19 cellular contexts compared by ENCODE assay signal in the genomic region with DNA sequence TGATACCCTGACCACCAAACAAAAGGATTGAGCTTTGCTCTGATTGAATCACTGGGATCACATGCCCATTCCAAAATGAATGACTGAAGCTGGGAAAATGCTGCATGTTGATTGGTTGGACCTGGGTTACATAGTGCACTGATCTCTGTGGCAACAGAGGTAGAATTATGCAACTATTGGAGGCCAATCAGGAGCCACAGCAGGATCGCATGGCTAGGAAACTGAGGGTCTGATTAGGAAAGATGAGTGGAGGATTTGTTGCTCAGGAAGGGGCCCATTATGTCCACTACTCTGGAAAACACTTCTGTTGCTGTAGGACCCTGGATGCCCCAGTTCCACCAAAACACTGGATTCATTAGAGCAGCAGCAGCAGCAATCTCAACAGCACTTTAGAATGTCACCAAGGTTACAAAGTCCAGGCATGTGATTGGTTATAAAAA. TPM values are rescaled to one million over a fixed set of nuclear protein-coding genes. Genes with fewer than 3 reads are reported as not detected.
DNase-seq lines count a peak whose midpoint lies in the region; TF ChIP-seq lines count a peak whose summit lies in the region.
"Had no signal": no experiment of that assay in that cellular context is flagged by ENCODE, and none has a peak within 500 bp of the region (broad histone marks: within the 10 kb centered on the region; RNA-seq: fewer than 3 reads in every experiment).

No MANE protein-coding gene starts in this region.

- no peak for TF ChIP-seq CTCF in prostate gland (IDR thresholded peaks at IDR 0.05)

- H3K36me3 ChIP-seq in prostate gland = no peaks in the 10 kb centered on the region
- H3K36me3 ChIP-seq: left lung, Peyer's patch had no signal

- no peak overlapping the region for H3K4me3 ChIP-seq in prostate gland
- H3K4me3 ChIP-seq: GM23338, left lung, Peyer's patch had no signal

- H3K27me3 ChIP-seq in prostate gland (replicated peaks; ENCODE audit: insufficient read depth) = no peaks in the 10 kb centered on the region
- H3K27me3 ChIP-seq: left lung, Peyer's patch had no signal

- intact Hi-C loops in prostate gland (cut with DNase I) = no loop called here

- H3K27ac ChIP-seq in prostate gland = no peak overlapping the region
- H3K27ac ChIP-seq: HL-60, KMS-11, left lung, Peyer's patch had no signal

- no peaks in the 10 kb centered on the region for H3K4me1 ChIP-seq in prostate gland (replicated peaks)
- H3K4me1 ChIP-seq: left lung, Peyer's patch had no signal

- no peak for TF ChIP-seq POLR2A in prostate gland (IDR thresholded peaks at IDR 0.05)

- no peaks in the 10 kb centered on the region for H3K9me3 ChIP-seq in prostate gland
- H3K9me3 ChIP-seq: Peyer's patch had no signal

- peak; percentile 7 for DNase-seq in LHCN-M2 (ENCODE audit: low read depth)
- DNase-seq in NCI-H2081 treated with DMSO at 0.1 percent for 48 hours (lab: John Stamatoyannopoulos, UW) = peak; percentile 49
- peak; percentile 89 for DNase-seq in SK-N-DZ (ENCODE audit: low spot score)
- DNase-seq in iris pigment epithelial cell (ENCODE audit: low read depth) = peak; percentile 4
- no peak for DNase-seq in T-helper 2 cell
- DNase-seq in SKM-1 treated with dmso at 0.1 percent for 144 hours (lab: John Stamatoyannopoulos, UW; ENCODE audit: unreplicated experiment) = no peak
- DNase-seq in prostate gland (ENCODE audit: low spot score) = no peak
- DNase-seq in central memory CD4-positive, alpha-beta T cell = no peak
- DNase-seq: activated CD8-positive, alpha-beta T cell treated with anti-CD3 and anti-CD28 coated beads, Interleukin-2, amount 10 ng/mL, durations not matched to agents 7 days and 5 days; activated effector memory CD4-positive, alpha-beta T cell treated with anti-CD3 and anti-CD28 coated beads, Interleukin-2, amount 50 U/mL, for 16 hours; AML-193; dermis blood vessel endothelial cell; left lung; NCI-H446; Peyer's patch; T-helper 1 cell had no signal

- 82% methylated on average over 1 of the region's 1 CpG for WGBS in prostate gland

RNA-seq across cellular contexts. Expression of a gene that starts 25.9 kb away (rescaled TPM):
- total RNA-seq in LHCN-M2 (2014; rRNA removed) (not detected in 2 replicates), prostate gland (1 to 10 TPM; 3.3 to 3.7 TPM)
- polyA plus RNA-seq in LHCN-M2 (2012) = 0.07 TPM
- 2.5 and 4.1 TPM in 2 replicates for polyA plus RNA-seq in SK-N-DZ (2014; cell fraction: cytosol; rRNA removed)
- polyA plus RNA-seq in SK-N-DZ (2014; cell fraction: nucleus; rRNA removed) = 1.2 and 1.6 TPM in 2 replicates
- total RNA-seq: GM23338 had no signal

Comparison
In these comparisons a context has a peak if more than half of its experiments do, and no peak if none do; other contexts are left out.
1. DNase-seq: peak in LHCN-M2 (single experiment), NCI-H2081 treated with DMSO at 0.1 percent for 48 hours (single experiment), SK-N-DZ (single experiment) and iris pigment epithelial cell (single experiment); none in T-helper 2 cell (0 of 5), SKM-1 treated with dmso at 0.1 percent for 144 hours (single experiment), prostate gland (single experiment) and central memory CD4-positive, alpha-beta T cell (single experiment).